ENCODE assay signal across 8 cellular contexts in genomic region chr12:102849722-102850447, GRCh38.
"Had no signal": no experiment of that assay in that cellular context is flagged by ENCODE, and none has a peak within 500 bp of the region (broad histone marks: within the 10 kb centered on the region; RNA-seq: fewer than 3 reads in every experiment).

No MANE protein-coding gene starts in this region.

- H2AFZ ChIP-seq: GM23338 had no signal

- ATAC-seq: GM23338, K562 had no signal

- H3K4me3 ChIP-seq: GM23338, K562 had no signal

- DNase-seq: H9, HCEC 1CT, IMR-90 had no signal

- FAIRE-seq: H1, H54, K562 had no signal

- H3K4me2 ChIP-seq: GM23338 had no signal

- H3K27ac ChIP-seq: HL-60 had no signal
